Comparison of ENCODE assay signal across 15 cellular contexts in genomic region chr15:42456539-42456938, GRCh38. TPM values are rescaled to one million over a fixed set of nuclear protein-coding genes. Genes with fewer than 3 reads are reported as not detected.
A peak's percentile ranks its signal among the peaks of the same experiment; 100 is the strongest.
DNase-seq lines count a peak whose midpoint lies in the region; ATAC-seq and TF ChIP-seq lines count a peak whose summit lies in the region.
"Had no signal": no experiment of that assay in that cellular context is flagged by ENCODE, and none has a peak within 500 bp of the region (broad histone marks: within the 10 kb centered on the region; RNA-seq: fewer than 3 reads in every experiment).

No MANE protein-coding gene starts in this region.

- H3K27ac ChIP-seq in ACC112 (ENCODE audit: low read depth, low read length) (peak overlapping the region; percentile 97), psoas muscle (peak overlapping the region; percentile 90)

- no peak for TF ChIP-seq CTCF in WI38 (IDR thresholded peaks at IDR 0.05; ENCODE audit: low read depth, low read length)
- no peak for TF ChIP-seq CTCF in psoas muscle (IDR thresholded peaks at IDR 0.05)

- H3K9me3 ChIP-seq in psoas muscle, result no peaks in the 10 kb centered on the region

- ATAC-seq in psoas muscle (peak in 3 of 4 donors; percentile 27 to 65 (median 50)), HG03439 (IDR thresholded peaks at IDR 0.05; ENCODE audit: unreplicated experiment) (no peak), HG03108 (IDR thresholded peaks at IDR 0.05; ENCODE audit: unreplicated experiment) (no peak)
- ATAC-seq: T-helper 17 cell had no signal

- H3K27me3 ChIP-seq in ACC112 (ENCODE audit: insufficient read depth, low read length), result no peaks in the 10 kb centered on the region
- no peaks in the 10 kb centered on the region for H3K27me3 ChIP-seq in psoas muscle (ENCODE audit: insufficient read depth in 3 of 3, low read length in 2 of 3)

- H3K4me1 ChIP-seq in ACC112 (ENCODE audit: control insufficient read depth, insufficient read depth, low read length, unreplicated experiment) (peaks cover 36% of the 10 kb centered on the region), psoas muscle (peaks cover 47% of the 10 kb centered on the region)

- intact Hi-C loops in psoas muscle (cut with DNase I), result loop anchor here (5.0 kb wide), 2 partner anchors 34 to 69 kb away; no protein-coding TSS in a partner anchor

- peaks cover 8% of the 10 kb centered on the region for H3K36me3 ChIP-seq in ACC112 (ENCODE audit: insufficient read depth, low read length)
- peaks cover 0 to 10% of the 10 kb centered on the region in 2 donors for H3K36me3 ChIP-seq in psoas muscle (ENCODE audit: insufficient read depth in 1 of 2, low read depth in 1 of 2)

- in situ Hi-C loops in G401 (cut with HindIII; ENCODE audit: low sequenced_read_pairs), result no loop called here

- peaks cover 13% of the 10 kb centered on the region for H3K79me2 ChIP-seq in ACC112 (ENCODE audit: control insufficient read depth, insufficient read depth, low read length, unreplicated experiment)

- H3K4me3 ChIP-seq in ACC112 (ENCODE audit: low read depth, low read length) (peak overlapping the region; percentile 61), WI38 (ENCODE audit: low read depth, low read length) (peak overlapping the region; percentile 42), psoas muscle (peak overlapping the region; percentile 61)

- DNase-seq in fibroblast of peridontal ligament (ENCODE audit: extremely low read depth), result peak; percentile 34
- DNase-seq in psoas muscle, result no peak
- DNase-seq in ecto neural progenitor cell (ENCODE audit: low spot score), result no peak
- no peak for DNase-seq in G401 (ENCODE audit: low spot score)
- DNase-seq: activated naive CD8-positive, alpha-beta T cell treated with anti-CD3 and anti-CD28 coated beads for 36 hours; DMS79 treated with DMSO at 0.1 percent for 48 hours; immature natural killer cell; NCI-H187; nephron progenitor cell; stimulated activated naive CD4-positive, alpha-beta T cell; T-helper 17 cell had no signal

- H2AFZ ChIP-seq in ACC112 (ENCODE audit: low read length, unreplicated experiment), result no peak overlapping the region

RNA-seq across cellular contexts. Expression of gene ZNF106, which starts 34.4 kb away (rescaled TPM):
- 100 to 1,000 TPM; 520 to 768 (median 704) TPM for total RNA-seq in psoas muscle
- polyA plus RNA-seq in psoas muscle, result 100 to 1,000 TPM in 2 of 3 donors, 10 to 100 TPM in 1; 76.1 to 617 (median 125) TPM
- 100 and 134 TPM in 2 replicates for total RNA-seq in G401 (2014; rRNA removed; shearing (Covaris generic))

RNA-seq across cellular contexts. Expression of gene SNAP23, which starts 38.9 kb away (rescaled TPM):
- total RNA-seq in psoas muscle, result 10 to 100 TPM; 21.9 to 42.2 (median 31.6) TPM
- polyA plus RNA-seq in psoas muscle, result 10 to 100 TPM; 12.9 to 17.4 (median 17.2) TPM
- 98.5 and 122 TPM in 2 replicates for total RNA-seq in G401 (2014; rRNA removed; shearing (Covaris generic))

Comparison
In these comparisons a context has a peak if more than half of its experiments do, and no peak if none do; other contexts are left out.
1. ATAC-seq: peak in psoas muscle (3 of 4); none in HG03439 (single experiment) and HG03108 (single experiment).
2. Peak in every context shown above with its lines, with median percentiles within 50 percentile points of each other: H3K4me3 ChIP-seq.